In the genomic region with DNA sequence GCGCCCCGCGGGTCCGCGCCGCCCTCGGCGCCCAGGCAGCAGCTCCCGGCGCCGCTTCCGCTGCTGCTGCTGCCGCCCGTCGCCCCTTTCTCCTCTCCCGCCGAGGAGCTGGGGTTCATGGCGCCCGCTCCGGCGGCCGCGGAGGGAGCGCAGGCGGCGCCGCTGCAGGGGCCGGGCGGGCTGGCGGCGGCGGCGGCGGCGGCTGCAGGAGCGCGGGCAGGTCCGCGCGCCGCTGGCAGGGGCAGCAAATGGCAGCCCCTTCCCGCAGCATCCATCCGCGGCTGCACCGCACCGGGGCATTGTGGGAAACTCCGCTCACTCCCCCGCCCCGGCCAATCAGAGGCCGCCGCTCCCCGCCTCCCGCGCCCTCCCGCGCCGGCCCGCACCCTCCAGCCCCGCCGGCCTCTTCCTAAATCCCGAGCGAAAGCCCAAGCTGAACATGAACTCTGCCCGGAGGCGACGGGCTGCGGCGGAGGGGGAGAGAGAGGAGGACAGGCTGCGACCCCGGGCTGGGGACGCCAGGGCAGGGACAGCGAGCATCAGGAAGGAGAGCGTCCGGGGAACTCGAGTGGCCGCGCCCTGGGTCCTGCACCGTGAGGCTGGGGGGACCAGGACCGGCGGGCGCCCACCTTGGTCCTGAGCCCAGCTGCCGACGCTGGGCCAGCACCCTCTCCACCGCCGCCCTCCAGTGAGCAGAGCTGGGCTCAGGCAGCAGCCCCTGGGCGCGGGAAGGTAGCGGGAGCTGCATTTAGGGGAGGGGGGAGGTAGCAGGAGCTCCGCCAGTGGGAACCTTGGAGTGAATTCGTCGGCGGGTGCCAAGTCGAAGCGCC, we compare ENCODE assay signal across 8 cellular contexts. TPM values are rescaled to one million over a fixed set of nuclear protein-coding genes. Genes with fewer than 3 reads are reported as not detected.
DNase-seq lines count a peak whose midpoint lies in the region; ATAC-seq, FAIRE-seq and TF ChIP-seq lines count a peak whose summit lies in the region.

A gene (minus strand): TSS at position 387 of the 830 bp plus-strand sequence.

- WGBS in mesenchymal stem cell: under 1% methylated on average over 60 of the region's 93 CpGs

- H3K79me1 ChIP-seq in mesenchymal stem cell (replicated peaks; ENCODE audit: low read length, poor library complexity, severe bottlenecking): no peaks in the 10 kb centered on the region

- no peak within 1 kb of the TSS for H2BK12ac ChIP-seq in mesenchymal stem cell (ENCODE audit: low read length in 2 of 2)

- H2BK15ac ChIP-seq in mesenchymal stem cell (ENCODE audit: low read depth, poor library complexity, severe bottlenecking): no peak within 1 kb of the TSS

- CTCF ChIA-PET in Calu3 (lab: Charles Lee): no interaction called here

- H4K91ac ChIP-seq in mesenchymal stem cell (ENCODE audit: low read length): no peak within 1 kb of the TSS

- H3K27ac Mint-ChIP-seq in Calu3 (ENCODE audit: unreplicated experiment): no peak within 1 kb of the TSS

- no peak within 1 kb of the TSS for H2BK120ac ChIP-seq in mesenchymal stem cell (ENCODE audit: low read depth, low read length)

- H3K4me3 Mint-ChIP-seq in Calu3 (ENCODE audit: low read depth, unreplicated experiment): peak within 1 kb of the TSS; percentile 63

- H3K23ac ChIP-seq in mesenchymal stem cell (ENCODE audit: low read length in 2 of 2): peak within 1 kb of the TSS; percentile 20 to 91

- H2AK5ac ChIP-seq in mesenchymal stem cell (ENCODE audit: low read length, severe bottlenecking): no peak within 1 kb of the TSS

- H3K4me1 Mint-ChIP-seq in Calu3 (ENCODE audit: low read depth, unreplicated experiment): no peaks in the 10 kb centered on the region

- H3K36me3 ChIP-seq in mesenchymal stem cell (ENCODE audit: control insufficient read depth in 1 of 2, insufficient read depth in 2 of 2, low read depth in 1 of 2, low read length in 2 of 2): peaks cover 0 to 3% of the 10 kb centered on the region in 2 experiments
- H3K36me3 ChIP-seq in tibial artery: no peaks in the 10 kb centered on the region

- peak within 1 kb of the TSS in 1 of 2 experiments; percentile 38 for H3K18ac ChIP-seq in mesenchymal stem cell (ENCODE audit: low read depth in 1 of 2, low read length in 2 of 2)

- peak within 1 kb of the TSS; percentile 49 for H4K8ac ChIP-seq in mesenchymal stem cell (ENCODE audit: low read length)

- H3K14ac ChIP-seq in mesenchymal stem cell (ENCODE audit: low read length in 2 of 2): peak within 1 kb of the TSS in 1 of 2 experiments; percentile 61

- H3K9ac ChIP-seq in mesenchymal stem cell (ENCODE audit: low read length): peak within 1 kb of the TSS; percentile 76

- H3K27me3 ChIP-seq in mesenchymal stem cell (ENCODE audit: control insufficient read depth in 1 of 2, insufficient read depth in 1 of 2, low read length in 2 of 2) (peaks cover 0 to 15% of the 10 kb centered on the region in 2 experiments), tibial artery (peaks cover 0 to 15% of the 10 kb centered on the region in 2 donors)

- H3K4me1 ChIP-seq in mesenchymal stem cell (ENCODE audit: control insufficient read depth, insufficient read depth, low read depth, low read length) (peaks cover 16% of the 10 kb centered on the region), tibial artery (peaks cover 0 to 17% (median 11%) of the 10 kb centered on the region in 4 donors)

- ATAC-seq in GM21390 (IDR thresholded peaks at IDR 0.05; ENCODE audit: unreplicated experiment): peak; percentile 40
- ATAC-seq in GM21737 (IDR thresholded peaks at IDR 0.05; ENCODE audit: unreplicated experiment): no peak

- H3K27ac ChIP-seq in mesenchymal stem cell (ENCODE audit: low read length, poor library complexity, severe bottlenecking) (no peak within 1 kb of the TSS), tibial artery (peak within 1 kb of the TSS in 1 of 2 donors; percentile 62)

- H3K4me3 ChIP-seq in mesenchymal stem cell (ENCODE audit: insufficient read depth in 1 of 2, low read depth in 1 of 2, low read length in 2 of 2) (peak within 1 kb of the TSS; percentile 63 to 79), tibial artery (peak within 1 kb of the TSS; percentile 52 to 56)

- H3K9me3 Mint-ChIP-seq in Calu3 (ENCODE audit: low read depth, unreplicated experiment): peaks cover 2% of the 10 kb centered on the region

- BruUV-seq in Calu3 (replicated peaks; lab: Mats Ljungman, UMichigan): no TSS peak

- no peaks in the 10 kb centered on the region for H3K36me3 Mint-ChIP-seq in Calu3 (ENCODE audit: insufficient read depth, unreplicated experiment)

- DNase-seq in Calu3 (no peak), NCI-H748 treated with DMSO at 0.1 percent for 48 hours (lab: John Stamatoyannopoulos, UW) (peak; percentile 27), ecto neural progenitor cell (ENCODE audit: low spot score) (peak; percentile 72), mesenchymal stem cell (no peak), tibial artery (no peak), RCC 7860 (ENCODE audit: low spot score) (no peak)

- no peak within 1 kb of the TSS for H2BK5ac ChIP-seq in mesenchymal stem cell (ENCODE audit: low read depth, low read length, poor library complexity, severe bottlenecking)

- FAIRE-seq in RCC 7860 (lab: Jason Lieb, UNC): no peak

- no peak for TF ChIP-seq CTCF in Calu3 (IDR thresholded peaks at IDR 0.05; ENCODE audit: unreplicated experiment)
- TF ChIP-seq CTCF in tibial artery (IDR thresholded peaks at IDR 0.05): no peak

- no peak within 1 kb of the TSS for H3K4ac ChIP-seq in mesenchymal stem cell (ENCODE audit: low read depth in 1 of 2, low read length in 2 of 2)

- H3K4me2 ChIP-seq in mesenchymal stem cell (ENCODE audit: low read length, poor library complexity, severe bottlenecking): peak within 1 kb of the TSS; percentile 75

- H2AFZ ChIP-seq in mesenchymal stem cell (ENCODE audit: low read depth, low read length): no peak within 1 kb of the TSS

- peaks cover 59% of the 10 kb centered on the region for H3K27me3 Mint-ChIP-seq in Calu3 (ENCODE audit: unreplicated experiment)

- intact Hi-C loops in Calu3 (cut with micrococcal nuclease; ENCODE audit: unreplicated experiment): no loop called here
- intact Hi-C loops in tibial artery (cut with DNase I; ENCODE audit: low total_unique reads): no loop called here

- H3K9me3 ChIP-seq in mesenchymal stem cell (ENCODE audit: control insufficient read depth, low read length) (no peaks in the 10 kb centered on the region), tibial artery (no peaks in the 10 kb centered on the region)

RNA-seq across cellular contexts. Expression of the gene that starts here (rescaled TPM):
- not detected in 2 replicates for total RNA-seq in Calu3 (2022)
- polyA plus RNA-seq in mesenchymal stem cell (2013, experiment 1 of 2): 2.3 TPM
- 2.2 TPM for polyA plus RNA-seq in mesenchymal stem cell (2013, experiment 2 of 2)

Comparison
In these comparisons a context has a peak if more than half of its experiments do, and no peak if none do; other contexts are left out.
1. DNase-seq: peak in NCI-H748 treated with DMSO at 0.1 percent for 48 hours (single experiment) and ecto neural progenitor cell (single experiment); none in Calu3 (single experiment), mesenchymal stem cell (single experiment), tibial artery (0 of 2) and RCC 7860 (single experiment).